ENCODE assay signal across 21 cellular contexts in genomic region chr19:49744946-49745381, GRCh38. TPM values are rescaled to one million over a fixed set of nuclear protein-coding genes. Genes with fewer than 3 reads are reported as not detected.
DNase-seq lines count a peak whose midpoint lies in the region; ATAC-seq and TF ChIP-seq lines count a peak whose summit lies in the region.
"Had no signal": no experiment of that assay in that cellular context is flagged by ENCODE, and none has a peak within 500 bp of the region (broad histone marks: within the 10 kb centered on the region; RNA-seq: fewer than 3 reads in every experiment).

No MANE protein-coding gene starts in this region.

- H3K27me3 ChIP-seq in neuronal stem cell (ENCODE audit: control insufficient read depth in 3 of 3, insufficient read depth in 3 of 3, low read depth in 1 of 3, low read length in 3 of 3), result peaks cover 0 to 2% (median 0%) of the 10 kb centered on the region in 3 experiments
- H3K27me3 ChIP-seq: SJCRH30 had no signal

- TF ChIP-seq CTCF in endothelial cell (IDR thresholded peaks at IDR 0.05; ENCODE audit: unreplicated experiment) (no peak), mucosa of descending colon (IDR thresholded peaks at IDR 0.05) (no peak)

- WGBS in neuronal stem cell (ENCODE audit: extremely low coverage in 2 of 2, insufficient read length in 2 of 2, insufficient replicate concordance in 1 of 2), 2 donors, result no CpG with 5 or more reads among the region's 23 CpGs

- H3K27ac Mint-ChIP-seq in endothelial cell (ENCODE audit: unreplicated experiment), result no peak overlapping the region
- H3K27ac Mint-ChIP-seq: T-helper 1 cell treated with Interleukin-12 subunit alpha and Interleukin-12 subunit beta and Interleukin-4 antibody, amounts not matched to agents 30 μg/mL and 1 μg/mL, for 36 hours had no signal

- H3K27ac ChIP-seq in neuronal stem cell (replicated peaks; ENCODE audit: low read length), result no peak overlapping the region
- H3K27ac ChIP-seq: SJCRH30 had no signal

- no peak overlapping the region for H3K23ac ChIP-seq in neuronal stem cell (ENCODE audit: low read depth, low read length, poor library complexity)

- no peaks in the 10 kb centered on the region for H3K9me3 Mint-ChIP-seq in endothelial cell (ENCODE audit: unreplicated experiment)
- H3K9me3 Mint-ChIP-seq: T-helper 1 cell treated with Interleukin-12 subunit alpha and Interleukin-12 subunit beta and Interleukin-4 antibody, amounts not matched to agents 30 μg/mL and 1 μg/mL, for 36 hours had no signal

- peaks cover 15% of the 10 kb centered on the region for H3K27me3 Mint-ChIP-seq in endothelial cell (ENCODE audit: unreplicated experiment)

- intact Hi-C loops in mucosa of descending colon (cut with DNase I, micrococcal nuclease), result no loop called here

- H3K4me3 ChIP-seq in neuronal stem cell (ENCODE audit: low read length in 2 of 2), result no peak overlapping the region
- no peak overlapping the region for H3K4me3 ChIP-seq in mucosa of descending colon
- H3K4me3 ChIP-seq: SJCRH30 had no signal

- ATAC-seq in GM19351 (IDR thresholded peaks at IDR 0.05; ENCODE audit: unreplicated experiment), result no peak
- ATAC-seq in mucosa of descending colon, result no peak
- no peak for ATAC-seq in HG02870 (IDR thresholded peaks at IDR 0.05; ENCODE audit: unreplicated experiment)
- ATAC-seq: PC-3 had no signal

- H3K36me3 Mint-ChIP-seq in endothelial cell (ENCODE audit: low read depth, unreplicated experiment), result peaks cover 13% of the 10 kb centered on the region

- H3K4me1 Mint-ChIP-seq in endothelial cell (ENCODE audit: unreplicated experiment), result no peaks in the 10 kb centered on the region

- H3K4me2 ChIP-seq in neuronal stem cell (ENCODE audit: insufficient read depth, low read length, poor library complexity, severe bottlenecking), result no peak overlapping the region

- H3K9ac ChIP-seq in ES-I3 (ENCODE audit: low read depth, low read length) (peak overlapping the region; percentile 9; the same call in 1 of the 2 replicates), neuronal stem cell (ENCODE audit: low read depth, low read length, poor library complexity) (no peak overlapping the region)

- peak overlapping the region; percentile 95 for H2AK5ac ChIP-seq in neuronal stem cell (ENCODE audit: low read depth, low read length)

- H2BK120ac ChIP-seq in neuronal stem cell (ENCODE audit: low read depth, low read length), result no peak overlapping the region

- no peak overlapping the region for H2BK5ac ChIP-seq in neuronal stem cell (ENCODE audit: low read length)

- no peak for DNase-seq in HEK293T (ENCODE audit: extremely low spot score)
- DNase-seq in endothelial cell (ENCODE audit: low spot score), result no peak
- no peak for DNase-seq in neuronal stem cell (ENCODE audit: low spot score)
- no peak for DNase-seq in NCI-H187 (lab: John Stamatoyannopoulos, UW)
- DNase-seq in mucosa of descending colon, result no peak
- DNase-seq: AML-193, DMS 273 treated with DMSO at 0.1 percent for 48 hours, DND-41, KBM-7, NCI-H1105, NCI-H2081 treated with DMSO at 0.1 percent for 48 hours, NCI-H748 treated with DMSO at 0.1 percent for 48 hours, PC-3, SJCRH30 had no signal

- H2BK15ac ChIP-seq in neuronal stem cell (ENCODE audit: low read length), result no peak overlapping the region

- peak overlapping the region; percentile 58 for H2BK12ac ChIP-seq in neuronal stem cell (ENCODE audit: low read length)

- POLR2A ChIA-PET in HEK293T (lab: Yijun Ruan, JAX), result no interaction called here

- peaks cover 3% of the 10 kb centered on the region; the same call in 1 of the 2 replicates for H3K9me3 ChIP-seq in ES-I3 (ENCODE audit: control insufficient read depth, insufficient read depth, low read length)
- peaks cover 0 to 9% of the 10 kb centered on the region in 2 donors for H3K9me3 ChIP-seq in neuronal stem cell (replicated peaks in 1 of 2; ENCODE audit: control insufficient read depth in 2 of 2, insufficient read depth in 1 of 2, low read depth in 1 of 2, low read length in 2 of 2)
- H3K9me3 ChIP-seq in mucosa of descending colon, result no peaks in the 10 kb centered on the region
- H3K9me3 ChIP-seq: SJCRH30 had no signal

- no peak overlapping the region for H2AFZ ChIP-seq in neuronal stem cell (ENCODE audit: low read length)

- H3K4me1 ChIP-seq in ES-I3 (ENCODE audit: insufficient read depth, low read length), result no peaks in the 10 kb centered on the region; the same call in 1 of the 2 replicates
- H3K4me1 ChIP-seq in neuronal stem cell (ENCODE audit: control insufficient read depth in 2 of 2, insufficient read depth in 1 of 2, low read depth in 1 of 2, low read length in 2 of 2), result peaks cover 0 to 2% of the 10 kb centered on the region in 2 donors
- no peaks in the 10 kb centered on the region for H3K4me1 ChIP-seq in mucosa of descending colon (ENCODE audit: low read depth)
- H3K4me1 ChIP-seq: SJCRH30 had no signal

- H3K79me1 ChIP-seq in neuronal stem cell (ENCODE audit: low read depth, low read length), result no peaks in the 10 kb centered on the region

- H3K14ac ChIP-seq in neuronal stem cell (ENCODE audit: low read length), result peak overlapping the region; percentile 94

- no peak overlapping the region for H4K91ac ChIP-seq in neuronal stem cell (ENCODE audit: low read depth, low read length, poor library complexity)

- H3K36me3 ChIP-seq in ES-I3 (ENCODE audit: insufficient read depth, low read length) (no peaks in the 10 kb centered on the region), neuronal stem cell (replicated peaks in 1 of 2; ENCODE audit: control insufficient read depth in 2 of 2, insufficient read depth in 2 of 2, low read length in 2 of 2) (no peaks in the 10 kb centered on the region), mucosa of descending colon (ENCODE audit: low read depth) (no peaks in the 10 kb centered on the region)
- H3K36me3 ChIP-seq: SJCRH30 had no signal

- H3K4me3 Mint-ChIP-seq in endothelial cell (ENCODE audit: unreplicated experiment), result peak overlapping the region; percentile 67
- H3K4me3 Mint-ChIP-seq: T-helper 1 cell treated with Interleukin-12 subunit alpha and Interleukin-12 subunit beta and Interleukin-4 antibody, amounts not matched to agents 30 μg/mL and 1 μg/mL, for 36 hours had no signal

- no peak overlapping the region for H4K8ac ChIP-seq in neuronal stem cell (ENCODE audit: low read depth, low read length)

- CTCF ChIA-PET in HEK293T (lab: Yijun Ruan, JAX), result no interaction called here

- no peak overlapping the region for H3K4ac ChIP-seq in neuronal stem cell (ENCODE audit: low read length)

- H3K18ac ChIP-seq in neuronal stem cell (ENCODE audit: low read length), result peak overlapping the region; percentile 64

TF ChIP-seq in HEK293T, 16 proteins besides CTCF, POLR2A, EP300 and RAD21:
- TF ChIP-seq PKNOX1 (IDR thresholded peaks at IDR 0.05) (peak; percentile 88), ZNF384 (IDR thresholded peaks at IDR 0.05) (no peak), NFRKB (IDR thresholded peaks at IDR 0.05) (no peak), CTBP1 (IDR thresholded peaks at IDR 0.05; ENCODE audit: borderline replicate concordance) (no peak)

RNA-seq across cellular contexts. Expression of gene TSKS, which starts 18.1 kb away (rescaled TPM):
- not detected for total RNA-seq in endothelial cell (ENCODE audit: unreplicated experiment)
- 0.31 TPM for polyA plus RNA-seq in neuronal stem cell (2013, experiment 1 of 2)
- polyA plus RNA-seq in neuronal stem cell (2013, experiment 2 of 2), result 0.44 TPM
- under 1 TPM in 1 of 3 donors, not detected in 2; 0.35 TPM for total RNA-seq in mucosa of descending colon
- total RNA-seq: H4, NCI-H460, PC-3, SJCRH30 had no signal

RNA-seq across cellular contexts. Expression of gene AP2A1, which starts 21.8 kb away (rescaled TPM):
- 191 TPM for total RNA-seq in endothelial cell (ENCODE audit: unreplicated experiment)
- 65.3 TPM for polyA plus RNA-seq in neuronal stem cell (2013, experiment 1 of 2)
- polyA plus RNA-seq in neuronal stem cell (2013, experiment 2 of 2), result 66.4 TPM
- 10 to 100 TPM; 73.6 to 84.8 (median 82.5) TPM for total RNA-seq in mucosa of descending colon

RNA-seq across cellular contexts. Expression of gene CPT1C, which starts 54.0 kb away (rescaled TPM):
- total RNA-seq in endothelial cell (ENCODE audit: unreplicated experiment) (94.1 TPM), mucosa of descending colon (1 to 10 TPM; 1.9 to 7.6 (median 2.2) TPM)
- polyA plus RNA-seq in neuronal stem cell (2013, experiment 1 of 2), result 105 TPM
- 103 TPM for polyA plus RNA-seq in neuronal stem cell (2013, experiment 2 of 2)
- polyA plus RNA-seq: CD14-positive monocyte had no signal

RNA-seq across cellular contexts. Expression of gene ADM5, which starts 55.6 kb away (rescaled TPM):
- total RNA-seq in endothelial cell (ENCODE audit: unreplicated experiment) (5.3 TPM), mucosa of descending colon (1 to 10 TPM in 2 of 3 donors, under 1 TPM in 1; 0.69 to 1.3 (median 1.2) TPM)
- 1.7 TPM for polyA plus RNA-seq in neuronal stem cell (2013, experiment 1 of 2)
- polyA plus RNA-seq in neuronal stem cell (2013, experiment 2 of 2), result 2.0 TPM
- polyA plus RNA-seq: CD14-positive monocyte had no signal

Comparison
In these comparisons a context has a peak if more than half of its experiments do, and no peak if none do; other contexts are left out.
1. RNA of gene CPT1C, which starts 54.0 kb away (total RNA-seq): 94.1 TPM in endothelial cell (single experiment); 1.9 to 7.6 TPM in mucosa of descending colon; every median in the first group is over 10 times any median in the second.